Comparison of ENCODE assay signal across 1 cellular context in the genomic region with DNA sequence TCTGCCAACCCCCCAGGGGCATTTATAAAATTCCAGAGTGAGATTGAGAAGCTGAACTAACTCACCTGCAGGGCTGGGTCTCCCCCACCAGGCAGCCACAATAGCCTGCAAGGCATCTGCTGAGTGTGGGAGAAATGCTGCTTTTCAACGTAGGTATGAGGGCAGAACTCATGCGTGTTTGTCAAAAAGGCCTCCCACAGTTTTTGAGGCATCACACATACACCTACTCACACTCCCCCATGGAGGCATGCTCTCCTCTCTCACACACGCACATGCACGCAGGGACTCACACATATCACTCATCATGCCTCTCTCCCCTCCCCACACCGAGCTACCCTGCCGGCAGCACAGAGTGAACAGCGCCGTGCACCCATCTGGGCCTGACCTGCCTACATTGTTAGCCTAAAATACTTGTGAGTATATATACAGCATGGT.
TF ChIP-seq lines count a peak whose summit lies in the region.

No MANE protein-coding gene starts in this region.

TF ChIP-seq in GM12878, 131 proteins besides CTCF, POLR2A, EP300 and RAD21 (continued from another document and continues in another):
- TF ChIP-seq, protein P1, sequence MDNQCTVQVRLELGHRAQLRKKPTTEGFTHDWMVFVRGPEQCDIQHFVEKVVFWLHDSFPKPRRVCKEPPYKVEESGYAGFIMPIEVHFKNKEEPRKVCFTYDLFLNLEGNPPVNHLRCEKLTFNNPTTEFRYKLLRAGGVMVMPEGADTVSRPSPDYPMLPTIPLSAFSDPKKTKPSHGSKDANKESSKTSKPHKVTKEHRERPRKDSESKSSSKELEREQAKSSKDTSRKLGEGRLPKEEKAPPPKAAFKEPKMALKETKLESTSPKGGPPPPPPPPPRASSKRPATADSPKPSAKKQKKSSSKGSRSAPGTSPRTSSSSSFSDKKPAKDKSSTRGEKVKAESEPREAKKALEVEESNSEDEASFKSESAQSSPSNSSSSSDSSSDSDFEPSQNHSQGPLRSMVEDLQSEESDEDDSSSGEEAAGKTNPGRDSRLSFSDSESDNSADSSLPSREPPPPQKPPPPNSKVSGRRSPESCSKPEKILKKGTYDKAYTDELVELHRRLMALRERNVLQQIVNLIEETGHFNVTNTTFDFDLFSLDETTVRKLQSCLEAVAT (IDR thresholded peaks at IDR 0.05): peak; percentile 77
- TF ChIP-seq NR2F1 (conservative IDR thresholded peaks at IDR 0.05) (no peak; the same call in 1 of the 2 replicates), NR2C2 (IDR thresholded peaks at IDR 0.05; ENCODE audit: borderline replicate concordance, control insufficient read depth, insufficient read length, low read depth) (no peak), IKZF1 (conservative IDR thresholded peaks at IDR 0.05) (peak; percentile 62), GATAD2B (conservative IDR thresholded peaks at IDR 0.05; ENCODE audit: low read depth) (0 out of 2 replicates have a peak, but pooled peaks have one; percentile 51), KLF5 (IDR thresholded peaks at IDR 0.05; ENCODE audit: partially characterized antibody) (peak; percentile 49), ZZZ3 (IDR thresholded peaks at IDR 0.05; ENCODE audit: control insufficient read depth, insufficient read length, low read depth) (no peak), ASH2L (IDR thresholded peaks at IDR 0.05; ENCODE audit: borderline replicate concordance, low read depth) (no peak), ZNF622 (IDR thresholded peaks at IDR 0.05) (no peak), CBFB (IDR thresholded peaks at IDR 0.05; ENCODE audit: low read depth) (no peak), RUNX3 (IDR thresholded peaks at IDR 0.05; ENCODE audit: low read length) (peak; percentile 19; the same call in 1 of the 2 replicates), HDGF (IDR thresholded peaks at IDR 0.05) (0 out of 2 replicates have a peak, but pooled peaks have one; percentile 50), ZNF217 (IDR thresholded peaks at IDR 0.05) (no peak), POLR2AphosphoS2 (IDR thresholded peaks at IDR 0.05; ENCODE audit: low read depth, low read length) (no peak), MEF2B (IDR thresholded peaks at IDR 0.05; ENCODE audit: partially characterized antibody, poor library complexity, severe bottlenecking) (no peak), CREM (IDR thresholded peaks at IDR 0.05; ENCODE audit: low read depth) (peak; percentile 16; the same call in 1 of the 2 replicates), RCOR1 (conservative IDR thresholded peaks at IDR 0.05; ENCODE audit: low read depth, low read length) (no peak), JUNB (IDR thresholded peaks at IDR 0.05) (no peak), TCF7 (IDR thresholded peaks at IDR 0.05; ENCODE audit: borderline replicate concordance) (no peak)
- TF ChIP-seq, protein P2, sequence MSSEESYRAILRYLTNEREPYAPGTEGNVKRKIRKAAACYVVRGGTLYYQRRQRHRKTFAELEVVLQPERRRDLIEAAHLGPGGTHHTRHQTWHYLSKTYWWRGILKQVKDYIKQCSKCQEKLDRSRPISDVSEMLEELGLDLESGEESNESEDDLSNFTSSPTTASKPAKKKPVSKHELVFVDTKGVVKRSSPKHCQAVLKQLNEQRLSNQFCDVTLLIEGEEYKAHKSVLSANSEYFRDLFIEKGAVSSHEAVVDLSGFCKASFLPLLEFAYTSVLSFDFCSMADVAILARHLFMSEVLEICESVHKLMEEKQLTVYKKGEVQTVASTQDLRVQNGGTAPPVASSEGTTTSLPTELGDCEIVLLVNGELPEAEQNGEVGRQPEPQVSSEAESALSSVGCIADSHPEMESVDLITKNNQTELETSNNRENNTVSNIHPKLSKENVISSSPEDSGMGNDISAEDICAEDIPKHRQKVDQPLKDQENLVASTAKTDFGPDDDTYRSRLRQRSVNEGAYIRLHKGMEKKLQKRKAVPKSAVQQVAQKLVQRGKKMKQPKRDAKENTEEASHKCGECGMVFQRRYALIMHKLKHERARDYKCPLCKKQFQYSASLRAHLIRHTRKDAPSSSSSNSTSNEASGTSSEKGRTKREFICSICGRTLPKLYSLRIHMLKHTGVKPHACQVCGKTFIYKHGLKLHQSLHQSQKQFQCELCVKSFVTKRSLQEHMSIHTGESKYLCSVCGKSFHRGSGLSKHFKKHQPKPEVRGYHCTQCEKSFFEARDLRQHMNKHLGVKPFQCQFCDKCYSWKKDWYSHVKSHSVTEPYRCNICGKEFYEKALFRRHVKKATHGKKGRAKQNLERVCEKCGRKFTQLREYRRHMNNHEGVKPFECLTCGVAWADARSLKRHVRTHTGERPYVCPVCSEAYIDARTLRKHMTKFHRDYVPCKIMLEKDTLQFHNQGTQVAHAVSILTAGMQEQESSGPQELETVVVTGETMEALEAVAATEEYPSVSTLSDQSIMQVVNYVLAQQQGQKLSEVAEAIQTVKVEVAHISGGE (CRISPR knock-in tag; IDR thresholded peaks at IDR 0.05): no peak
- TF ChIP-seq, protein P3, sequence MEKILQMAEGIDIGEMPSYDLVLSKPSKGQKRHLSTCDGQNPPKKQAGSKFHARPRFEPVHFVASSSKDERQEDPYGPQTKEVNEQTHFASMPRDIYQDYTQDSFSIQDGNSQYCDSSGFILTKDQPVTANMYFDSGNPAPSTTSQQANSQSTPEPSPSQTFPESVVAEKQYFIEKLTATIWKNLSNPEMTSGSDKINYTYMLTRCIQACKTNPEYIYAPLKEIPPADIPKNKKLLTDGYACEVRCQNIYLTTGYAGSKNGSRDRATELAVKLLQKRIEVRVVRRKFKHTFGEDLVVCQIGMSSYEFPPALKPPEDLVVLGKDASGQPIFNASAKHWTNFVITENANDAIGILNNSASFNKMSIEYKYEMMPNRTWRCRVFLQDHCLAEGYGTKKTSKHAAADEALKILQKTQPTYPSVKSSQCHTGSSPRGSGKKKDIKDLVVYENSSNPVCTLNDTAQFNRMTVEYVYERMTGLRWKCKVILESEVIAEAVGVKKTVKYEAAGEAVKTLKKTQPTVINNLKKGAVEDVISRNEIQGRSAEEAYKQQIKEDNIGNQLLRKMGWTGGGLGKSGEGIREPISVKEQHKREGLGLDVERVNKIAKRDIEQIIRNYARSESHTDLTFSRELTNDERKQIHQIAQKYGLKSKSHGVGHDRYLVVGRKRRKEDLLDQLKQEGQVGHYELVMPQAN (conservative IDR thresholded peaks at IDR 0.05): no peak
- TF ChIP-seq, protein P4, sequence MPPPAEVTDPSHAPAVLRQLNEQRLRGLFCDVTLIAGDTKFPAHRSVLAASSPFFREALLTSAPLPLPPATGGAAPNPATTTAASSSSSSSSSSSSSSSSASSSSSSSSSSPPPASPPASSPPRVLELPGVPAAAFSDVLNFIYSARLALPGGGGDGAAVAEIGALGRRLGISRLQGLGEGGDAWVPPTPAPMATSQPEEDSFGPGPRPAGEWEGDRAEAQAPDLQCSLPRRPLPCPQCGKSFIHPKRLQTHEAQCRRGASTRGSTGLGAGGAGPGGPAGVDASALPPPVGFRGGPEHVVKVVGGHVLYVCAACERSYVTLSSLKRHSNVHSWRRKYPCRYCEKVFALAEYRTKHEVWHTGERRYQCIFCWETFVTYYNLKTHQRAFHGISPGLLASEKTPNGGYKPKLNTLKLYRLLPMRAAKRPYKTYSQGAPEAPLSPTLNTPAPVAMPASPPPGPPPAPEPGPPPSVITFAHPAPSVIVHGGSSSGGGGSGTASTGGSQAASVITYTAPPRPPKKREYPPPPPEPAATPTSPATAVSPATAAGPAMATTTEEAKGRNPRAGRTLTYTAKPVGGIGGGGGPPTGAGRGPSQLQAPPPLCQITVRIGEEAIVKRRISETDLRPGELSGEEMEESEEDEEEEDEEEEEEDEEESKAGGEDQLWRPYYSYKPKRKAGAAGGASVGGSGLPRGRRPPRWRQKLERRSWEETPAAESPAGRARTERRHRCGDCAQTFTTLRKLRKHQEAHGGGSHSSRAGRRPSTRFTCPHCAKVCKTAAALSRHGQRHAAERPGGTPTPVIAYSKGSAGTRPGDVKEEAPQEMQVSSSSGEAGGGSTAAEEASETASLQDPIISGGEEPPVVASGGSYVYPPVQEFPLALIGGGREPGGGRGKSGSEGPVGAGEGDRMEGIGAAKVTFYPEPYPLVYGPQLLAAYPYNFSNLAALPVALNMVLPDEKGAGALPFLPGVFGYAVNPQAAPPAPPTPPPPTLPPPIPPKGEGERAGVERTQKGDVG (CRISPR knock-in tag; IDR thresholded peaks at IDR 0.05): no peak
- TF ChIP-seq, protein P5, sequence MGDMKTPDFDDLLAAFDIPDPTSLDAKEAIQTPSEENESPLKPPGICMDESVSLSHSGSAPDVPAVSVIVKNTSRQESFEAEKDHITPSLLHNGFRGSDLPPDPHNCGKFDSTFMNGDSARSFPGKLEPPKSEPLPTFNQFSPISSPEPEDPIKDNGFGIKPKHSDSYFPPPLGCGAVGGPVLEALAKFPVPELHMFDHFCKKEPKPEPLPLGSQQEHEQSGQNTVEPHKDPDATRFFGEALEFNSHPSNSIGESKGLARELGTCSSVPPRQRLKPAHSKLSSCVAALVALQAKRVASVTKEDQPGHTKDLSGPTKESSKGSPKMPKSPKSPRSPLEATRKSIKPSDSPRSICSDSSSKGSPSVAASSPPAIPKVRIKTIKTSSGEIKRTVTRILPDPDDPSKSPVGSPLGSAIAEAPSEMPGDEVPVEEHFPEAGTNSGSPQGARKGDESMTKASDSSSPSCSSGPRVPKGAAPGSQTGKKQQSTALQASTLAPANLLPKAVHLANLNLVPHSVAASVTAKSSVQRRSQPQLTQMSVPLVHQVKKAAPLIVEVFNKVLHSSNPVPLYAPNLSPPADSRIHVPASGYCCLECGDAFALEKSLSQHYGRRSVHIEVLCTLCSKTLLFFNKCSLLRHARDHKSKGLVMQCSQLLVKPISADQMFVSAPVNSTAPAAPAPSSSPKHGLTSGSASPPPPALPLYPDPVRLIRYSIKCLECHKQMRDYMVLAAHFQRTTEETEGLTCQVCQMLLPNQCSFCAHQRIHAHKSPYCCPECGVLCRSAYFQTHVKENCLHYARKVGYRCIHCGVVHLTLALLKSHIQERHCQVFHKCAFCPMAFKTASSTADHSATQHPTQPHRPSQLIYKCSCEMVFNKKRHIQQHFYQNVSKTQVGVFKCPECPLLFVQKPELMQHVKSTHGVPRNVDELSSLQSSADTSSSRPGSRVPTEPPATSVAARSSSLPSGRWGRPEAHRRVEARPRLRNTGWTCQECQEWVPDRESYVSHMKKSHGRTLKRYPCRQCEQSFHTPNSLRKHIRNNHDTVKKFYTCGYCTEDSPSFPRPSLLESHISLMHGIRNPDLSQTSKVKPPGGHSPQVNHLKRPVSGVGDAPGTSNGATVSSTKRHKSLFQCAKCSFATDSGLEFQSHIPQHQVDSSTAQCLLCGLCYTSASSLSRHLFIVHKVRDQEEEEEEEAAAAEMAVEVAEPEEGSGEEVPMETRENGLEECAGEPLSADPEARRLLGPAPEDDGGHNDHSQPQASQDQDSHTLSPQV (IDR thresholded peaks at IDR 0.05): no peak
- TF ChIP-seq, protein P6, sequence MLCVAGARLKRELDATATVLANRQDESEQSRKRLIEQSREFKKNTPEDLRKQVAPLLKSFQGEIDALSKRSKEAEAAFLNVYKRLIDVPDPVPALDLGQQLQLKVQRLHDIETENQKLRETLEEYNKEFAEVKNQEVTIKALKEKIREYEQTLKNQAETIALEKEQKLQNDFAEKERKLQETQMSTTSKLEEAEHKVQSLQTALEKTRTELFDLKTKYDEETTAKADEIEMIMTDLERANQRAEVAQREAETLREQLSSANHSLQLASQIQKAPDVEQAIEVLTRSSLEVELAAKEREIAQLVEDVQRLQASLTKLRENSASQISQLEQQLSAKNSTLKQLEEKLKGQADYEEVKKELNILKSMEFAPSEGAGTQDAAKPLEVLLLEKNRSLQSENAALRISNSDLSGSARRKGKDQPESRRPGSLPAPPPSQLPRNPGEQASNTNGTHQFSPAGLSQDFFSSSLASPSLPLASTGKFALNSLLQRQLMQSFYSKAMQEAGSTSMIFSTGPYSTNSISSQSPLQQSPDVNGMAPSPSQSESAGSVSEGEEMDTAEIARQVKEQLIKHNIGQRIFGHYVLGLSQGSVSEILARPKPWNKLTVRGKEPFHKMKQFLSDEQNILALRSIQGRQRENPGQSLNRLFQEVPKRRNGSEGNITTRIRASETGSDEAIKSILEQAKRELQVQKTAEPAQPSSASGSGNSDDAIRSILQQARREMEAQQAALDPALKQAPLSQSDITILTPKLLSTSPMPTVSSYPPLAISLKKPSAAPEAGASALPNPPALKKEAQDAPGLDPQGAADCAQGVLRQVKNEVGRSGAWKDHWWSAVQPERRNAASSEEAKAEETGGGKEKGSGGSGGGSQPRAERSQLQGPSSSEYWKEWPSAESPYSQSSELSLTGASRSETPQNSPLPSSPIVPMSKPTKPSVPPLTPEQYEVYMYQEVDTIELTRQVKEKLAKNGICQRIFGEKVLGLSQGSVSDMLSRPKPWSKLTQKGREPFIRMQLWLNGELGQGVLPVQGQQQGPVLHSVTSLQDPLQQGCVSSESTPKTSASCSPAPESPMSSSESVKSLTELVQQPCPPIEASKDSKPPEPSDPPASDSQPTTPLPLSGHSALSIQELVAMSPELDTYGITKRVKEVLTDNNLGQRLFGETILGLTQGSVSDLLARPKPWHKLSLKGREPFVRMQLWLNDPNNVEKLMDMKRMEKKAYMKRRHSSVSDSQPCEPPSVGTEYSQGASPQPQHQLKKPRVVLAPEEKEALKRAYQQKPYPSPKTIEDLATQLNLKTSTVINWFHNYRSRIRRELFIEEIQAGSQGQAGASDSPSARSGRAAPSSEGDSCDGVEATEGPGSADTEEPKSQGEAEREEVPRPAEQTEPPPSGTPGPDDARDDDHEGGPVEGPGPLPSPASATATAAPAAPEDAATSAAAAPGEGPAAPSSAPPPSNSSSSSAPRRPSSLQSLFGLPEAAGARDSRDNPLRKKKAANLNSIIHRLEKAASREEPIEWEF (IDR thresholded peaks at IDR 0.05; ENCODE audit: insufficient replicate concordance, low read depth, low read length): no peak
- TF ChIP-seq, protein P7, sequence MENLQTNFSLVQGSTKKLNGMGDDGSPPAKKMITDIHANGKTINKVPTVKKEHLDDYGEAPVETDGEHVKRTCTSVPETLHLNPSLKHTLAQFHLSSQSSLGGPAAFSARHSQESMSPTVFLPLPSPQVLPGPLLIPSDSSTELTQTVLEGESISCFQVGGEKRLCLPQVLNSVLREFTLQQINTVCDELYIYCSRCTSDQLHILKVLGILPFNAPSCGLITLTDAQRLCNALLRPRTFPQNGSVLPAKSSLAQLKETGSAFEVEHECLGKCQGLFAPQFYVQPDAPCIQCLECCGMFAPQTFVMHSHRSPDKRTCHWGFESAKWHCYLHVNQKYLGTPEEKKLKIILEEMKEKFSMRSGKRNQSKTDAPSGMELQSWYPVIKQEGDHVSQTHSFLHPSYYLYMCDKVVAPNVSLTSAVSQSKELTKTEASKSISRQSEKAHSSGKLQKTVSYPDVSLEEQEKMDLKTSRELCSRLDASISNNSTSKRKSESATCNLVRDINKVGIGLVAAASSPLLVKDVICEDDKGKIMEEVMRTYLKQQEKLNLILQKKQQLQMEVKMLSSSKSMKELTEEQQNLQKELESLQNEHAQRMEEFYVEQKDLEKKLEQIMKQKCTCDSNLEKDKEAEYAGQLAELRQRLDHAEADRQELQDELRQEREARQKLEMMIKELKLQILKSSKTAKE (IDR thresholded peaks at IDR 0.05; ENCODE audit: low read depth, poor library complexity, severe bottlenecking): no peak
